ENCODE assay signal across 9 cellular contexts in genomic region chr20:31663838-31664695, GRCh38. TPM values are rescaled to one million over a fixed set of nuclear protein-coding genes. Genes with fewer than 3 reads are reported as not detected.
DNase-seq lines count a peak whose midpoint lies in the region; ATAC-seq and TF ChIP-seq lines count a peak whose summit lies in the region.
"Had no signal": no experiment of that assay in that cellular context is flagged by ENCODE, and none has a peak within 500 bp of the region (broad histone marks: within the 10 kb centered on the region; RNA-seq: fewer than 3 reads in every experiment).

No MANE protein-coding gene starts in this region.

- H3K4me1 Mint-ChIP-seq in activated naive CD4-positive, alpha-beta T cell treated with anti-CD3 and anti-CD28 coated beads, Interleukin-2, amount 10 ng/mL, durations not matched to agents 7 days and 5 days = peaks cover 75% of the 10 kb centered on the region
- peaks cover 78% of the 10 kb centered on the region for H3K4me1 Mint-ChIP-seq in activated CD8-positive, alpha-beta T cell treated with anti-CD3 and anti-CD28 coated beads, Interleukin-2, amount 10 ng/mL, durations not matched to agents 7 days and 5 days (ENCODE audit: low read depth)
- H3K4me1 Mint-ChIP-seq in type B pancreatic cell (ENCODE audit: unreplicated experiment) = peaks cover 58% of the 10 kb centered on the region

- H3K4me3 Mint-ChIP-seq in activated naive CD4-positive, alpha-beta T cell treated with anti-CD3 and anti-CD28 coated beads, Interleukin-2, amount 10 ng/mL, durations not matched to agents 7 days and 5 days = no peak overlapping the region
- H3K4me3 Mint-ChIP-seq in activated CD8-positive, alpha-beta T cell treated with anti-CD3 and anti-CD28 coated beads, Interleukin-2, amount 10 ng/mL, durations not matched to agents 7 days and 5 days = no peak overlapping the region
- H3K4me3 Mint-ChIP-seq in type B pancreatic cell = peak overlapping the region; percentile 40

- TF ChIP-seq CTCF in liver (IDR thresholded peaks at IDR 0.05; ENCODE audit: low read depth, low read length, missing input control) (no peak), type B pancreatic cell (conservative IDR thresholded peaks at IDR 0.05) (no peak)

- H3K9me3 ChIP-seq in liver (ENCODE audit: control insufficient read depth in 4 of 4, low read length in 3 of 4) (no peaks in the 10 kb centered on the region), MG63 (no peaks in the 10 kb centered on the region)

- H3K27me3 ChIP-seq in liver (ENCODE audit: control insufficient read depth in 4 of 4, insufficient read depth in 4 of 4, low read length in 3 of 4) (no peaks in the 10 kb centered on the region), MG63 (no peaks in the 10 kb centered on the region)

- H3K27me3 Mint-ChIP-seq in activated naive CD4-positive, alpha-beta T cell treated with anti-CD3 and anti-CD28 coated beads, Interleukin-2, amount 10 ng/mL, durations not matched to agents 7 days and 5 days = no peaks in the 10 kb centered on the region
- H3K27me3 Mint-ChIP-seq in activated CD8-positive, alpha-beta T cell treated with anti-CD3 and anti-CD28 coated beads, Interleukin-2, amount 10 ng/mL, durations not matched to agents 7 days and 5 days (ENCODE audit: low read depth) = no peaks in the 10 kb centered on the region
- H3K27me3 Mint-ChIP-seq in type B pancreatic cell = no peaks in the 10 kb centered on the region

- ATAC-seq in activated CD8-positive, alpha-beta T cell treated with anti-CD3 and anti-CD28 coated beads, Interleukin-2, amount 10 ng/mL, durations not matched to agents 7 days and 5 days = no peak

- WGBS in liver = 25% methylated on average over 11 of the region's 11 CpGs

- H3K27ac Mint-ChIP-seq in activated naive CD4-positive, alpha-beta T cell treated with anti-CD3 and anti-CD28 coated beads, Interleukin-2, amount 10 ng/mL, durations not matched to agents 7 days and 5 days = peak overlapping the region; percentile 67
- H3K27ac Mint-ChIP-seq in activated CD8-positive, alpha-beta T cell treated with anti-CD3 and anti-CD28 coated beads, Interleukin-2, amount 10 ng/mL, durations not matched to agents 7 days and 5 days = peak overlapping the region; percentile 87
- H3K27ac Mint-ChIP-seq in type B pancreatic cell = peak overlapping the region; percentile 90

- TF ChIP-seq RAD21 in liver (IDR thresholded peaks at IDR 0.05) = peak in 1 of 2 donors; percentile 53

- H3K36me3 ChIP-seq in liver (ENCODE audit: control insufficient read depth in 4 of 4, insufficient read depth in 3 of 4, low read depth in 1 of 4, low read length in 3 of 4) = no peaks in the 10 kb centered on the region
- H3K36me3 ChIP-seq in MG63 = peaks cover 17% of the 10 kb centered on the region

- CTCF ChIA-PET in activated naive CD4-positive, alpha-beta T cell treated with anti-CD3 and anti-CD28 coated beads, Interleukin-2, amount 10 ng/mL, durations not matched to agents 7 days and 5 days (lab: Charles Lee) = interaction anchor here (0.7 to 7.5 kb wide), 9 partner anchors 12 to 64 kb away, joined by 3 to 348 read pairs (median 6); partner anchors contain the start of gene BCL2L1
- CTCF ChIA-PET in activated CD8-positive, alpha-beta T cell treated with anti-CD3 and anti-CD28 coated beads, Interleukin-2, amount 10 ng/mL, durations not matched to agents 7 days and 5 days (lab: Charles Lee) = interaction anchor here (1.0 to 7.9 kb wide), 8 partner anchors 10 to 56 kb away, joined by 3 to 677 read pairs (median 17); partner anchors contain the start of gene BCL2L1

- H3K9ac ChIP-seq in liver (ENCODE audit: low read depth in 1 of 2, low read length in 2 of 2) = no peak overlapping the region
- H3K9ac ChIP-seq: parathyroid adenoma had no signal

- peaks cover 12 to 57% (median 48%) of the 10 kb centered on the region in 4 donors for H3K4me1 ChIP-seq in liver (ENCODE audit: control insufficient read depth in 4 of 4, insufficient read depth in 4 of 4, low read length in 3 of 4)
- H3K4me1 ChIP-seq: parathyroid adenoma had no signal

- peak overlapping the region; percentile 70 to 75 for H3K27ac ChIP-seq in liver (ENCODE audit: low read depth in 1 of 2, low read length in 2 of 2)
- H3K27ac ChIP-seq: parathyroid adenoma had no signal

- no peak for DNase-seq in activated naive CD4-positive, alpha-beta T cell treated with anti-CD3 and anti-CD28 coated beads, Interleukin-2, amount 10 ng/mL, durations not matched to agents 7 days and 5 days
- no peak for DNase-seq in activated naive CD4-positive, alpha-beta T cell treated with anti-CD3 and anti-CD28 coated beads, Interleukin-2, amount 50 U/mL, for 16 hours
- no peak for DNase-seq in activated CD8-positive, alpha-beta T cell treated with anti-CD3 and anti-CD28 coated beads, Interleukin-2, amount 10 ng/mL, durations not matched to agents 7 days and 5 days
- DNase-seq in type B pancreatic cell (ENCODE audit: extremely low spot score, unreplicated experiment) (no peak), MG63 (no peak), RKO (ENCODE audit: low spot score) (no peak), NCI-H1694 treated with DMSO at 0.1 percent for 48 hours (lab: John Stamatoyannopoulos, UW) (no peak)

- H3K9me3 Mint-ChIP-seq in activated naive CD4-positive, alpha-beta T cell treated with anti-CD3 and anti-CD28 coated beads, Interleukin-2, amount 10 ng/mL, durations not matched to agents 7 days and 5 days = no peaks in the 10 kb centered on the region
- H3K9me3 Mint-ChIP-seq in activated CD8-positive, alpha-beta T cell treated with anti-CD3 and anti-CD28 coated beads, Interleukin-2, amount 10 ng/mL, durations not matched to agents 7 days and 5 days (ENCODE audit: insufficient read depth) = no peaks in the 10 kb centered on the region
- no peaks in the 10 kb centered on the region for H3K9me3 Mint-ChIP-seq in type B pancreatic cell

- H3K36me3 Mint-ChIP-seq in activated naive CD4-positive, alpha-beta T cell treated with anti-CD3 and anti-CD28 coated beads, Interleukin-2, amount 10 ng/mL, durations not matched to agents 7 days and 5 days = peaks cover 37% of the 10 kb centered on the region
- peaks cover 48% of the 10 kb centered on the region for H3K36me3 Mint-ChIP-seq in activated CD8-positive, alpha-beta T cell treated with anti-CD3 and anti-CD28 coated beads, Interleukin-2, amount 10 ng/mL, durations not matched to agents 7 days and 5 days (ENCODE audit: low read depth)
- peaks cover 14% of the 10 kb centered on the region for H3K36me3 Mint-ChIP-seq in type B pancreatic cell

- H3K4me3 ChIP-seq in liver (ENCODE audit: low read depth in 1 of 3, low read length in 3 of 3) (no peak overlapping the region), MG63 (no peak overlapping the region)

- POLR2A ChIA-PET in activated CD8-positive, alpha-beta T cell treated with anti-CD3 and anti-CD28 coated beads, Interleukin-2, amount 10 ng/mL, durations not matched to agents 7 days and 5 days (lab: Charles Lee) = interaction anchor here (1.5 to 5.0 kb wide), 4 partner anchors 12 to 59 kb away, joined by 4 to 53 read pairs (median 22); partner anchors contain the start of gene BCL2L1

TF ChIP-seq in liver, 16 proteins besides CTCF, POLR2A, EP300 and RAD21 (continues in another document):
- no peak for TF ChIP-seq YY1 (IDR thresholded peaks at IDR 0.05)
- TF ChIP-seq HNF4A (conservative IDR thresholded peaks at IDR 0.05) = peak; percentile 42 to 45
- no peak for TF ChIP-seq TAF1 (conservative IDR thresholded peaks at IDR 0.05)
- TF ChIP-seq RXRA (IDR thresholded peaks at IDR 0.05) = peak; percentile 44 to 47
- no peak for TF ChIP-seq FOXA1 (IDR thresholded peaks at IDR 0.05)
- no peak for TF ChIP-seq JUND (IDR thresholded peaks at IDR 0.05)
- no peak for TF ChIP-seq HNF4G (IDR thresholded peaks at IDR 0.05)
- TF ChIP-seq, protein P1, sequence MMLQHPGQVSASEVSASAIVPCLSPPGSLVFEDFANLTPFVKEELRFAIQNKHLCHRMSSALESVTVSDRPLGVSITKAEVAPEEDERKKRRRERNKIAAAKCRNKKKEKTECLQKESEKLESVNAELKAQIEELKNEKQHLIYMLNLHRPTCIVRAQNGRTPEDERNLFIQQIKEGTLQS (IDR thresholded peaks at IDR 0.05) = no peak
- TF ChIP-seq GABPA (IDR thresholded peaks at IDR 0.05 in 1 of 2, conservative IDR thresholded peaks at IDR 0.05 in 1 of 2) = no peak

RNA-seq across cellular contexts. Expression of gene COX4I2, which starts 26.4 kb away (rescaled TPM):
- total RNA-seq in activated CD8-positive, alpha-beta T cell treated with anti-CD3 and anti-CD28 coated beads, Interleukin-2, amount 10 ng/mL, durations not matched to agents 7 days and 5 days = not detected
- total RNA-seq in liver (under 1 TPM in 1 of 2 donors, not detected in 1; 0.59 TPM), type B pancreatic cell (ENCODE audit: low replicate concordance) (not detected in 2 replicates)
- polyA plus RNA-seq in liver = under 1 TPM; 0.35 to 0.81 TPM
- not detected in 2 replicates for total RNA-seq in MG63 (2014; rRNA removed; shearing (Covaris generic); ENCODE audit: low replicate concordance)

RNA-seq across cellular contexts. Expression of gene BCL2L1, which starts 58.6 kb away (rescaled TPM):
- 10 to 100 TPM; 71.4 to 73.0 TPM for total RNA-seq in activated CD8-positive, alpha-beta T cell treated with anti-CD3 and anti-CD28 coated beads, Interleukin-2, amount 10 ng/mL, durations not matched to agents 7 days and 5 days
- total RNA-seq in liver = 100 to 1,000 TPM in 1 of 2 donors, 10 to 100 TPM in 1; 48.4 to 124 TPM
- polyA plus RNA-seq in liver = 10 to 100 TPM; 29.7 to 43.7 TPM
- 142 and 243 TPM in 2 replicates for total RNA-seq in type B pancreatic cell (ENCODE audit: low replicate concordance)
- 63.0 and 64.2 TPM in 2 replicates for total RNA-seq in MG63 (2014; rRNA removed; shearing (Covaris generic); ENCODE audit: low replicate concordance)

RNA-seq across cellular contexts. Expression of gene ID1, which starts 59.0 kb away (rescaled TPM):
- total RNA-seq in activated CD8-positive, alpha-beta T cell treated with anti-CD3 and anti-CD28 coated beads, Interleukin-2, amount 10 ng/mL, durations not matched to agents 7 days and 5 days = under 1 TPM; 0.42 to 0.50 TPM
- total RNA-seq in liver (100 to 1,000 TPM in 1 of 2 donors, 10 to 100 TPM in 1; 46.4 to 117 TPM), type B pancreatic cell (ENCODE audit: low replicate concordance) (472 and 516 TPM in 2 replicates)
- 10 to 100 TPM; 33.9 to 96.1 TPM for polyA plus RNA-seq in liver
- total RNA-seq in MG63 (2014; rRNA removed; shearing (Covaris generic); ENCODE audit: low replicate concordance) = 363 and 396 TPM in 2 replicates

Comparison
In these comparisons a context has a peak if more than half of its experiments do, and no peak if none do; other contexts are left out.
1. RNA of gene ID1, which starts 59.0 kb away (total RNA-seq): 472 to 516 TPM in type B pancreatic cell, 363 to 396 TPM in MG63 and 46.4 to 117 TPM in liver; 0.42 to 0.50 TPM in activated CD8-positive, alpha-beta T cell treated with anti-CD3 and anti-CD28 coated beads, Interleukin-2, amount 10 ng/mL, durations not matched to agents 7 days and 5 days; every median in the first group is over 10 times any median in the second.
2. Peak in every context shown above with its lines, with median percentiles within 50 percentile points of each other: H3K27ac Mint-ChIP-seq.